ENCODE assay signal across 25 cellular contexts in genomic region chr4:110837896-110838450, GRCh38.
"Had no signal": no experiment of that assay in that cellular context is flagged by ENCODE, and none has a peak within 500 bp of the region (broad histone marks: within the 10 kb centered on the region; RNA-seq: fewer than 3 reads in every experiment).

No MANE protein-coding gene starts in this region.

- H3K4me3 ChIP-seq: colonic mucosa, dorsolateral prefrontal cortex, esophagus muscularis mucosa, gastrocnemius medialis, lower lobe of right lung, pancreas, psoas muscle, upper lobe of right lung had no signal

- DNase-seq: activated CD4-positive, alpha-beta T cell treated with anti-CD3 and anti-CD28 coated beads for 4 hours; activated CD4-positive, alpha-beta T cell treated with anti-CD3 and anti-CD28 coated beads, Interleukin-2, amount 50 U/mL, for 48 hours; activated CD4-positive, CD25-positive, alpha-beta regulatory T cell; activated CD8-positive, alpha-beta memory T cell treated with anti-CD3 and anti-CD28 coated beads, Interleukin-2, amount 50 U/mL, for 48 hours; activated naive CD4-positive, alpha-beta T cell treated with Interleukin-2 at 50 U/mL for 16 hours; activated naive CD8-positive, alpha-beta T cell treated with anti-CD3 and anti-CD28 coated beads for 36 hours; activated T-cell treated with anti-CD3 and anti-CD28 coated beads, Interleukin-2, amount 50 U/mL, for 48 hours; amygdala; colonic mucosa; dorsolateral prefrontal cortex; gastrocnemius medialis; head of caudate nucleus; hypothalamus; islet precursor cell; lower lobe of right lung; naive thymus-derived CD8-positive, alpha-beta T cell; pancreas; psoas muscle; right cardiac atrium; stimulated activated CD4-positive, alpha-beta T cell treated with anti-CD3 and anti-CD28 coated beads, Interleukin-12 subunit alpha, Interleukin-12 subunit beta, amount 100 ng/mL, for 4 hours; stimulated activated CD4-positive, alpha-beta T cell treated with anti-CD3 and anti-CD28 coated beads, Interleukin-4, amount 100 ng/mL, for 4 hours; T1000; upper lobe of right lung had no signal

- H3K27ac ChIP-seq: colonic mucosa, dorsolateral prefrontal cortex, esophagus muscularis mucosa, gastrocnemius medialis, lower lobe of right lung, neutrophil, pancreas, psoas muscle, upper lobe of right lung had no signal

- H3K9me3 ChIP-seq: colonic mucosa, esophagus muscularis mucosa, gastrocnemius medialis, lower lobe of right lung, neutrophil, pancreas, psoas muscle, upper lobe of right lung had no signal

- H3K27me3 ChIP-seq: colonic mucosa, esophagus muscularis mucosa, gastrocnemius medialis, neutrophil, pancreas, upper lobe of right lung had no signal

- H3K36me3 ChIP-seq: colonic mucosa, esophagus muscularis mucosa, gastrocnemius medialis, lower lobe of right lung, neutrophil, pancreas, upper lobe of right lung had no signal

- H3K4me1 ChIP-seq: colonic mucosa, esophagus muscularis mucosa, lower lobe of right lung, pancreas, psoas muscle, upper lobe of right lung had no signal
